ENCODE assay signal across 20 cellular contexts in genomic region chr6:149153637-149154036, GRCh38.
DNase-seq lines count a peak whose midpoint lies in the region; ATAC-seq and TF ChIP-seq lines count a peak whose summit lies in the region.
"Had no signal": no experiment of that assay in that cellular context is flagged by ENCODE, and none has a peak within 500 bp of the region (broad histone marks: within the 10 kb centered on the region; RNA-seq: fewer than 3 reads in every experiment).

No MANE protein-coding gene starts in this region.

- H3K9me3 ChIP-seq in CD4-positive, alpha-beta T cell (ENCODE audit: control insufficient read depth, low read length), result no peaks in the 10 kb centered on the region
- H3K9me3 ChIP-seq in WERI-Rb-1 (ENCODE audit: severe bottlenecking), result no peaks in the 10 kb centered on the region
- H3K9me3 ChIP-seq: A549, esophagus squamous epithelium, vagina had no signal

- no peaks in the 10 kb centered on the region for H3K27me3 Mint-ChIP-seq in activated CD4-positive, alpha-beta T cell treated with anti-CD3 and anti-CD28 coated beads, Interleukin-2, amount 10 ng/mL, durations not matched to agents 24 days and 14 days
- no peaks in the 10 kb centered on the region for H3K27me3 Mint-ChIP-seq in CD4-positive, alpha-beta T cell
- no peaks in the 10 kb centered on the region for H3K27me3 Mint-ChIP-seq in effector memory CD8-positive, alpha-beta T cell

- intact Hi-C loops in activated CD4-positive, alpha-beta T cell treated with anti-CD3 and anti-CD28 coated beads, Interleukin-2, amount 10 ng/mL, durations not matched to agents 24 days and 14 days (cut with micrococcal nuclease), result loop anchor here (1.0 to 2.0 kb wide), 2 partner anchors 13 to 57 kb away; no protein-coding TSS in a partner anchor
- intact Hi-C loops in CD4-positive, alpha-beta T cell (cut with DNase I, micrococcal nuclease), result no loop called here

- no peak for TF ChIP-seq CTCF in CD4-positive, alpha-beta T cell (IDR thresholded peaks at IDR 0.05)
- TF ChIP-seq CTCF in WERI-Rb-1 (IDR thresholded peaks at IDR 0.05; ENCODE audit: low read depth, low read length), result no peak

- H3K27ac Mint-ChIP-seq in activated CD4-positive, alpha-beta T cell treated with anti-CD3 and anti-CD28 coated beads, Interleukin-2, amount 10 ng/mL, durations not matched to agents 24 days and 14 days, result peak overlapping the region; percentile 94
- H3K27ac Mint-ChIP-seq in CD4-positive, alpha-beta T cell, result peak overlapping the region; percentile 14
- H3K27ac Mint-ChIP-seq in effector memory CD8-positive, alpha-beta T cell, result peak overlapping the region; percentile 88 to 95
- H3K27ac Mint-ChIP-seq: H9 had no signal

- peak; percentile 65 for DNase-seq in activated CD4-positive, alpha-beta T cell treated with anti-CD3 and anti-CD28 coated beads, Interleukin-2, amount 10 ng/mL, durations not matched to agents 24 days and 14 days
- DNase-seq in activated CD4-positive, alpha-beta T cell treated with anti-CD3 and anti-CD28 coated beads, Interleukin-2, amount 50 U/mL, for 4 hours, result no peak
- no peak for DNase-seq in CD4-positive, alpha-beta T cell
- no peak for DNase-seq in WERI-Rb-1
- DNase-seq in effector memory CD8-positive, alpha-beta T cell, result no peak
- DNase-seq in NCI-H446 treated with DMSO at 0.1 percent for 48 hours (lab: John Stamatoyannopoulos, UW), result no peak
- DNase-seq in NCI-H774 (lab: John Stamatoyannopoulos, UW), result no peak
- DNase-seq: activated CD4-positive, alpha-beta T cell treated with anti-CD3 and anti-CD28 coated beads for 4 hours; aorta; C1 segment of cervical spinal cord; DMS53; esophagus squamous epithelium; H9; left colon; MM.1S; NCI-H1694 had no signal

- POLR2A ChIA-PET in CD4-positive, alpha-beta T cell (lab: Charles Lee), result interaction anchor here (0.6 to 3.6 kb wide), 2 partner anchors 160 to 163 kb away, joined by 3 to 11 read pairs; partner anchors contain the start of gene TAB2

- ATAC-seq in CD4-positive, alpha-beta T cell (ENCODE audit: poor library complexity), result no peak
- ATAC-seq in effector memory CD8-positive, alpha-beta T cell (replicated peaks), result peak; percentile 42
- ATAC-seq in GM19463 (IDR thresholded peaks at IDR 0.05; ENCODE audit: unreplicated experiment), result no peak
- ATAC-seq: A549, left colon had no signal

- no peak overlapping the region for H3K27ac ChIP-seq in CD4-positive, alpha-beta T cell (ENCODE audit: low read depth, low read length)
- peak overlapping the region; percentile 10; the same call in 1 of the 2 replicates for H3K27ac ChIP-seq in WERI-Rb-1
- H3K27ac ChIP-seq: A549, esophagus squamous epithelium, vagina had no signal

- H3K36me3 ChIP-seq in WERI-Rb-1, result no peaks in the 10 kb centered on the region
- H3K36me3 ChIP-seq: esophagus squamous epithelium, vagina had no signal

- no peak overlapping the region for H3K4me3 ChIP-seq in WERI-Rb-1 (ENCODE audit: low read depth, low read length)
- H3K4me3 ChIP-seq: A549, esophagus squamous epithelium, smooth muscle cell, vagina had no signal

- H3K27me3 ChIP-seq in CD4-positive, alpha-beta T cell (ENCODE audit: control insufficient read depth, insufficient read depth, low read length), result no peaks in the 10 kb centered on the region
- no peaks in the 10 kb centered on the region for H3K27me3 ChIP-seq in WERI-Rb-1 (ENCODE audit: insufficient read depth, low read depth, severe bottlenecking)
- H3K27me3 ChIP-seq: esophagus squamous epithelium, vagina had no signal

- H3K4me3 Mint-ChIP-seq in activated CD4-positive, alpha-beta T cell treated with anti-CD3 and anti-CD28 coated beads, Interleukin-2, amount 10 ng/mL, durations not matched to agents 24 days and 14 days, result peak overlapping the region; percentile 71
- H3K4me3 Mint-ChIP-seq in CD4-positive, alpha-beta T cell, result no peak overlapping the region
- H3K4me3 Mint-ChIP-seq in effector memory CD8-positive, alpha-beta T cell, result peak overlapping the region; percentile 52 to 64
- H3K4me3 Mint-ChIP-seq: H9 had no signal

- H3K9me3 Mint-ChIP-seq in activated CD4-positive, alpha-beta T cell treated with anti-CD3 and anti-CD28 coated beads, Interleukin-2, amount 10 ng/mL, durations not matched to agents 24 days and 14 days, result peaks cover 24% of the 10 kb centered on the region
- H3K9me3 Mint-ChIP-seq in CD4-positive, alpha-beta T cell, result peaks cover 2% of the 10 kb centered on the region
- peaks cover 0 to 5% of the 10 kb centered on the region in 2 donors for H3K9me3 Mint-ChIP-seq in effector memory CD8-positive, alpha-beta T cell

- H3K4me1 Mint-ChIP-seq in activated CD4-positive, alpha-beta T cell treated with anti-CD3 and anti-CD28 coated beads, Interleukin-2, amount 10 ng/mL, durations not matched to agents 24 days and 14 days, result peaks cover 72% of the 10 kb centered on the region
- H3K4me1 Mint-ChIP-seq in CD4-positive, alpha-beta T cell (ENCODE audit: low read depth), result peaks cover 44% of the 10 kb centered on the region
- H3K4me1 Mint-ChIP-seq in effector memory CD8-positive, alpha-beta T cell (ENCODE audit: low read depth in 2 of 2), result peaks cover 28 to 45% of the 10 kb centered on the region in 2 donors

- CTCF ChIA-PET in CD4-positive, alpha-beta T cell (lab: Charles Lee), result interaction anchor here (0.9 to 1.0 kb wide), 2 partner anchors 72 to 163 kb away, joined by 3 read pairs; no protein-coding TSS in a partner anchor

- peaks cover 64% of the 10 kb centered on the region for H3K36me3 Mint-ChIP-seq in activated CD4-positive, alpha-beta T cell treated with anti-CD3 and anti-CD28 coated beads, Interleukin-2, amount 10 ng/mL, durations not matched to agents 24 days and 14 days (ENCODE audit: low read depth)
- no peaks in the 10 kb centered on the region for H3K36me3 Mint-ChIP-seq in CD4-positive, alpha-beta T cell (ENCODE audit: low read depth)
- no peaks in the 10 kb centered on the region for H3K36me3 Mint-ChIP-seq in effector memory CD8-positive, alpha-beta T cell (ENCODE audit: insufficient read depth)

Comparison
In these comparisons a context has a peak if more than half of its experiments do, and no peak if none do; other contexts are left out.
1. H3K27ac Mint-ChIP-seq: peak in every context shown above with its lines; median percentile 94 in activated CD4-positive, alpha-beta T cell treated with anti-CD3 and anti-CD28 coated beads, Interleukin-2, amount 10 ng/mL, durations not matched to agents 24 days and 14 days; 92 in effector memory CD8-positive, alpha-beta T cell; 14 in CD4-positive, alpha-beta T cell.